17 cellular contexts compared by ENCODE assay signal in genomic region chr5:7872517-7873149, GRCh38. TPM values are rescaled to one million over a fixed set of nuclear protein-coding genes. Genes with fewer than 3 reads are reported as not detected.
DNase-seq lines count a peak whose midpoint lies in the region; ATAC-seq and TF ChIP-seq lines count a peak whose summit lies in the region.
"Had no signal": no experiment of that assay in that cellular context is flagged by ENCODE, and none has a peak within 500 bp of the region (broad histone marks: within the 10 kb centered on the region; RNA-seq: fewer than 3 reads in every experiment).

No MANE protein-coding gene starts in this region.

- H3K4me1 ChIP-seq in left ventricle myocardium inferior, result peaks cover 54% of the 10 kb centered on the region

- H3K36me3 ChIP-seq in left ventricle myocardium inferior, result peaks cover 26% of the 10 kb centered on the region

- peaks cover 66% of the 10 kb centered on the region for H3K4me1 Mint-ChIP-seq in activated CD4-positive, alpha-beta T cell treated with anti-CD3 and anti-CD28 coated beads for 36 hours
- peaks cover 57% of the 10 kb centered on the region for H3K4me1 Mint-ChIP-seq in activated naive CD8-positive, alpha-beta T cell treated with anti-CD3 and anti-CD28 coated beads for 36 hours
- peaks cover 23% of the 10 kb centered on the region for H3K4me1 Mint-ChIP-seq in neural crest cell

- no peak overlapping the region for H3K4me3 ChIP-seq in left ventricle myocardium inferior
- H3K4me3 ChIP-seq: GM23338, Peyer's patch, skin epidermis had no signal

- TF ChIP-seq CTCF in neural crest cell (conservative IDR thresholded peaks at IDR 0.05) (no peak), left ventricle myocardium inferior (IDR thresholded peaks at IDR 0.05; ENCODE audit: borderline replicate concordance) (no peak)

- intact Hi-C loops in activated CD4-positive, alpha-beta T cell treated with anti-CD3 and anti-CD28 coated beads for 36 hours (cut with DNase I, micrococcal nuclease), result no loop called here
- intact Hi-C loops in left ventricle myocardium inferior (cut with micrococcal nuclease), result no loop called here

- H3K27ac ChIP-seq in left ventricle myocardium inferior (replicated peaks), result no peak overlapping the region
- H3K27ac ChIP-seq: 22Rv1, Peyer's patch had no signal

- H3K9me3 ChIP-seq in left ventricle myocardium inferior (replicated peaks), result no peaks in the 10 kb centered on the region
- H3K9me3 ChIP-seq: Peyer's patch had no signal

- H3K4me3 Mint-ChIP-seq in activated CD4-positive, alpha-beta T cell treated with anti-CD3 and anti-CD28 coated beads for 36 hours, result peak overlapping the region; percentile 48
- peak overlapping the region; percentile 23 for H3K4me3 Mint-ChIP-seq in activated naive CD8-positive, alpha-beta T cell treated with anti-CD3 and anti-CD28 coated beads for 36 hours
- H3K4me3 Mint-ChIP-seq in neural crest cell, result peak overlapping the region; percentile 14
- H3K4me3 Mint-ChIP-seq: GM23338 had no signal

- H3K27me3 ChIP-seq in left ventricle myocardium inferior (ENCODE audit: low read depth), result no peaks in the 10 kb centered on the region
- H3K27me3 ChIP-seq: Peyer's patch had no signal

- CTCF ChIA-PET in activated CD4-positive, alpha-beta T cell treated with anti-CD3 and anti-CD28 coated beads for 36 hours (lab: Charles Lee), result interaction anchor here (0.7 to 2.2 kb wide), 4 partner anchors 12 to 16 kb away, joined by 3 to 10 read pairs (median 6); no protein-coding TSS in a partner anchor

- POLR2A ChIA-PET in activated CD4-positive, alpha-beta T cell treated with anti-CD3 and anti-CD28 coated beads for 36 hours (lab: Charles Lee), result interaction anchor here (0.6 kb wide), 1 partner anchor 1113 kb away, joined by 3 read pairs; no protein-coding TSS in a partner anchor

- H3K27ac Mint-ChIP-seq in activated CD4-positive, alpha-beta T cell treated with anti-CD3 and anti-CD28 coated beads for 36 hours, result peak overlapping the region; percentile 55
- peak overlapping the region; percentile 16 for H3K27ac Mint-ChIP-seq in activated naive CD8-positive, alpha-beta T cell treated with anti-CD3 and anti-CD28 coated beads for 36 hours
- no peak overlapping the region for H3K27ac Mint-ChIP-seq in neural crest cell (ENCODE audit: unreplicated experiment)
- H3K27ac Mint-ChIP-seq: GM23338 had no signal

- H3K27me3 Mint-ChIP-seq in activated CD4-positive, alpha-beta T cell treated with anti-CD3 and anti-CD28 coated beads for 36 hours, result no peaks in the 10 kb centered on the region
- H3K27me3 Mint-ChIP-seq in activated naive CD8-positive, alpha-beta T cell treated with anti-CD3 and anti-CD28 coated beads for 36 hours, result no peaks in the 10 kb centered on the region
- H3K27me3 Mint-ChIP-seq in neural crest cell (ENCODE audit: low read depth), result no peaks in the 10 kb centered on the region

- peaks cover 54% of the 10 kb centered on the region for H3K36me3 Mint-ChIP-seq in activated CD4-positive, alpha-beta T cell treated with anti-CD3 and anti-CD28 coated beads for 36 hours (ENCODE audit: low read depth)
- H3K36me3 Mint-ChIP-seq in activated naive CD8-positive, alpha-beta T cell treated with anti-CD3 and anti-CD28 coated beads for 36 hours, result peaks cover 50% of the 10 kb centered on the region
- peaks cover 4% of the 10 kb centered on the region for H3K36me3 Mint-ChIP-seq in neural crest cell (ENCODE audit: low read depth)

- DNase-seq in activated CD4-positive, alpha-beta T cell treated with anti-CD3 and anti-CD28 coated beads for 36 hours, result no peak
- no peak for DNase-seq in activated CD4-positive, alpha-beta T cell treated with anti-CD3 and anti-CD28 coated beads for 1 hour
- DNase-seq in NCI-H526 (lab: John Stamatoyannopoulos, UW), result peak; percentile 65 to 70
- no peak for DNase-seq in activated naive CD8-positive, alpha-beta T cell treated with anti-CD3 and anti-CD28 coated beads for 36 hours
- no peak for DNase-seq in neural crest cell (ENCODE audit: low read depth, low spot score)
- no peak for DNase-seq in NCI-H146 (lab: John Stamatoyannopoulos, UW)
- no peak for DNase-seq in hypothalamus (lab: John Stamatoyannopoulos, UW)
- no peak for DNase-seq in left ventricle myocardium inferior
- DNase-seq: amniotic stem cell, cortex of kidney, NCI-H446, Peyer's patch had no signal

- H3K9me3 Mint-ChIP-seq in activated CD4-positive, alpha-beta T cell treated with anti-CD3 and anti-CD28 coated beads for 36 hours (ENCODE audit: low read depth), result no peaks in the 10 kb centered on the region
- no peaks in the 10 kb centered on the region for H3K9me3 Mint-ChIP-seq in activated naive CD8-positive, alpha-beta T cell treated with anti-CD3 and anti-CD28 coated beads for 36 hours
- no peaks in the 10 kb centered on the region for H3K9me3 Mint-ChIP-seq in neural crest cell

- no peak for ATAC-seq in activated CD4-positive, alpha-beta T cell treated with anti-CD3 and anti-CD28 coated beads for 36 hours
- ATAC-seq: GM23338 had no signal

RNA-seq across cellular contexts. Expression of gene MTRR, which starts 3.7 kb away (rescaled TPM):
- total RNA-seq in activated CD4-positive, alpha-beta T cell treated with anti-CD3 and anti-CD28 coated beads for 36 hours, result 10 to 100 TPM; 49.3 to 52.9 TPM
- 10 to 100 TPM; 54.1 to 67.2 TPM for total RNA-seq in activated naive CD8-positive, alpha-beta T cell treated with anti-CD3 and anti-CD28 coated beads for 36 hours
- total RNA-seq in neural crest cell, result 43.3 and 50.8 TPM in 2 replicates
- total RNA-seq in left ventricle myocardium inferior, result 32.4 TPM

RNA-seq across cellular contexts. Expression of gene FASTKD3, which starts 3.8 kb away (rescaled TPM):
- 1 to 10 TPM; 9.2 to 9.6 TPM for total RNA-seq in activated CD4-positive, alpha-beta T cell treated with anti-CD3 and anti-CD28 coated beads for 36 hours
- 10 to 100 TPM; 23.3 to 23.6 TPM for total RNA-seq in activated naive CD8-positive, alpha-beta T cell treated with anti-CD3 and anti-CD28 coated beads for 36 hours
- total RNA-seq in neural crest cell (12.2 and 12.9 TPM in 2 replicates), left ventricle myocardium inferior (5.8 TPM)

RNA-seq across cellular contexts. Expression of gene CFAP90, which starts 21.7 kb away (rescaled TPM):
- total RNA-seq in activated CD4-positive, alpha-beta T cell treated with anti-CD3 and anti-CD28 coated beads for 36 hours, result not detected
- not detected for total RNA-seq in activated naive CD8-positive, alpha-beta T cell treated with anti-CD3 and anti-CD28 coated beads for 36 hours
- total RNA-seq in neural crest cell (0.68 and 0.84 TPM in 2 replicates), left ventricle myocardium inferior (not detected)
- total RNA-seq: activated CD8-positive, alpha-beta memory T cell treated with anti-CD3 and anti-CD28 coated beads for 36 hours; lung microvascular endothelial cell; Peyer's patch had no signal

Comparison
In these comparisons a context has a peak if more than half of its experiments do, and no peak if none do; other contexts are left out.
1. DNase-seq: peak in NCI-H526 (2 of 2); none in activated CD4-positive, alpha-beta T cell treated with anti-CD3 and anti-CD28 coated beads for 36 hours (single experiment), activated CD4-positive, alpha-beta T cell treated with anti-CD3 and anti-CD28 coated beads for 1 hour (single experiment), activated naive CD8-positive, alpha-beta T cell treated with anti-CD3 and anti-CD28 coated beads for 36 hours (single experiment), neural crest cell (single experiment), NCI-H146 (single experiment), hypothalamus (0 of 51) and left ventricle myocardium inferior (single experiment).
2. Peak in every context shown above with its lines, with median percentiles within 50 percentile points of each other: H3K4me3 Mint-ChIP-seq.